In genomic region chr17:61567045-61567802, GRCh38 we compare ENCODE assay signal across 26 cellular contexts. TPM values are rescaled to one million over a fixed set of nuclear protein-coding genes. Genes with fewer than 3 reads are reported as not detected.
"Had no signal": no experiment of that assay in that cellular context is flagged by ENCODE, and none has a peak within 500 bp of the region (broad histone marks: within the 10 kb centered on the region; RNA-seq: fewer than 3 reads in every experiment).

No MANE protein-coding gene starts in this region.

- H3K36me3 ChIP-seq: cardiac muscle cell, sigmoid colon had no signal

- H3K27ac ChIP-seq: cardiac muscle cell, sigmoid colon, testis had no signal

- H3K4me3 ChIP-seq: cardiac muscle cell, sigmoid colon, smooth muscle cell, testis had no signal

- H3K9me3 ChIP-seq: sigmoid colon, testis had no signal

- ATAC-seq: left ventricle myocardium superior; natural killer cell; stimulated activated naive B cell treated with anti-CD40 and anti-IgM and Interleukin-4, amounts not matched to agents 10 μg/mL and 1 μg/mL and 100 μg/mL, for 72 hours had no signal

- FAIRE-seq: islet of Langerhans had no signal

- DNase-seq: activated CD4-positive, alpha-beta memory T cell treated with anti-CD3 and anti-CD28 coated beads for 36 hours; activated CD4-positive, alpha-beta T cell treated with anti-CD3 and anti-CD28 coated beads for 48 hours; activated effector memory CD4-positive, alpha-beta T cell treated with Interleukin-2 at 50 U/mL for 16 hours; activated naive CD4-positive, alpha-beta T cell treated with anti-CD3 and anti-CD28 coated beads for 36 hours; activated naive CD8-positive, alpha-beta T cell treated with anti-CD3 and anti-CD28 coated beads, Interleukin-2, amount 10 ng/mL, durations not matched to agents 7 days and 5 days; activated T-cell treated with anti-CD3 and anti-CD28 coated beads, Interleukin-2, amount 50 U/mL, for 48 hours; cortex of kidney; glutamatergic neuron; hippocampal formation; left ventricle myocardium superior; midbrain; natural killer cell; sigmoid colon; stimulated activated CD4-positive, alpha-beta T cell treated with anti-CD3 and anti-CD28 coated beads, Interleukin-15, amount 100 ng/mL, for 24 hours; stimulated activated CD8-positive, alpha-beta memory T cell treated with anti-CD3 and anti-CD28 coated beads, Interleukin-4, amount 100 ng/mL, for 48 hours; stimulated activated naive B cell treated with anti-CD40 and anti-IgM and Interleukin-4, amounts not matched to agents 10 μg/mL and 1 μg/mL and 100 μg/mL, for 72 hours; testis; trophoblast cell had no signal

- H3K27me3 ChIP-seq: cardiac muscle cell, sigmoid colon, testis had no signal

- H3K4me1 ChIP-seq: sigmoid colon, testis had no signal

- H3K4me2 ChIP-seq: smooth muscle cell had no signal

RNA-seq across cellular contexts. Expression of gene NACA2, which starts 23.8 kb away (rescaled TPM):
- total RNA-seq: activated CD4-positive, alpha-beta memory T cell treated with anti-CD3 and anti-CD28 coated beads for 36 hours; activated naive CD4-positive, alpha-beta T cell treated with anti-CD3 and anti-CD28 coated beads for 36 hours; activated naive CD8-positive, alpha-beta T cell treated with anti-CD3 and anti-CD28 coated beads, Interleukin-2, amount 10 ng/mL, durations not matched to agents 7 days and 5 days; cardiac muscle cell; cerebellum; frontal cortex; left ventricle myocardium superior; natural killer cell; posterior vena cava; renal cortical epithelial cell; sigmoid colon; smooth muscle cell; T-helper 2 cell treated with Interferon-gamma antibody and Interleukin-4, amounts not matched to agents 100 ng/mL and 5 ng/mL, for 36 hours had no signal
- polyA plus RNA-seq: cardiac muscle cell, sigmoid colon, smooth muscle cell had no signal
